In the genomic region with DNA sequence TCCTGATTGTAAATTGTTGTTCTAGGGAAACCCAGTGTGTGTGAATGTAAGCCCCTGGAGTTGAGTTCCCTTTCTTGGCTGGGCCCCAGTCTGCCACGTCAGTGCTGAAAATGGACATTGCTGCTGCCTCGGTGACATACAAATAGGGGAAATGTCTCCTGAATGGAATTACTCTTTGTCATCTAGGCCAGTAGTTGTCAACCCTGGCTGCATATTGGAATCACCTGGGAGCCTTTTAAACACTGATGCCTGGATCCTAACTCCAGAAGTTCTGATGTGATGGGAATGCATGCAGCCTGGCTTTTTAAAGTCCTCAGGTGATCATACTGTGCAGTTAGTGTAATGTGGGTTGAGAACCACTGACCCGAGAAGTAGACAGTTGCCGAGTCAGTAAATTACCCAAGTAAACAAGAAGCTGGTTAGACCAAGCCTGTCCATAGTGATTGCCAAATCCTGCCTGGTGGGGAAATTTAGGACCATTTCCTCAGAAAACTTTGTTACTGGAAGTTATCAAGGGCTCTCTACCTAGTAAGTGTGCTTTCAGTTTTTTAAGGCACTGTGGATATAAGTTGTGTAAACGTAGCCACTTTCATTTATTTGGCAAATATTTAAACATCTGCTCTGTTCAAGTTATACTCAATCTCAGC, we compare ENCODE assay signal across 11 cellular contexts. TPM values are rescaled to one million over a fixed set of nuclear protein-coding genes. Genes with fewer than 3 reads are reported as not detected.
DNase-seq lines count a peak whose midpoint lies in the region; ATAC-seq, FAIRE-seq and TF ChIP-seq lines count a peak whose summit lies in the region.
"Had no signal": no experiment of that assay in that cellular context is flagged by ENCODE, and none has a peak within 500 bp of the region (broad histone marks: within the 10 kb centered on the region; RNA-seq: fewer than 3 reads in every experiment).

No MANE protein-coding gene starts in this region.

- H3K27ac ChIP-seq in astrocyte (ENCODE audit: low read depth, low read length): peak overlapping the region; percentile 98
- H3K27ac ChIP-seq: vagina had no signal

- H3K79me2 ChIP-seq in astrocyte (ENCODE audit: insufficient read depth, low read length): no peaks in the 10 kb centered on the region

- no peaks in the 10 kb centered on the region for H3K36me3 Mint-ChIP-seq in astrocyte (ENCODE audit: low read depth, unreplicated experiment)
- H3K36me3 Mint-ChIP-seq in stimulated activated memory B cell treated with anti-CD40 and anti-IgM and Interleukin-4, amounts not matched to agents 10 μg/mL and 1 μg/mL and 100 μg/mL, for 72 hours: no peaks in the 10 kb centered on the region

- H3K36me3 ChIP-seq in astrocyte (ENCODE audit: insufficient read depth, low read length): no peaks in the 10 kb centered on the region
- H3K36me3 ChIP-seq: vagina had no signal

- no peak overlapping the region for H3K4me3 ChIP-seq in astrocyte (ENCODE audit: insufficient read depth, low read depth, low read length)
- H3K4me3 ChIP-seq: vagina had no signal

- peaks cover 37% of the 10 kb centered on the region for H3K4me1 Mint-ChIP-seq in astrocyte (ENCODE audit: low read depth, unreplicated experiment)
- peaks cover 11% of the 10 kb centered on the region for H3K4me1 Mint-ChIP-seq in stimulated activated memory B cell treated with anti-CD40 and anti-IgM and Interleukin-4, amounts not matched to agents 10 μg/mL and 1 μg/mL and 100 μg/mL, for 72 hours

- peak overlapping the region; percentile 69 for H3K4me2 ChIP-seq in astrocyte (ENCODE audit: low read length)

- peak; percentile 37 for ATAC-seq in stimulated activated memory B cell treated with anti-CD40 and anti-IgM and Interleukin-4, amounts not matched to agents 10 μg/mL and 1 μg/mL and 100 μg/mL, for 72 hours
- ATAC-seq in HG03439 (IDR thresholded peaks at IDR 0.05; ENCODE audit: unreplicated experiment): no peak
- ATAC-seq: effector memory CD8-positive, alpha-beta T cell had no signal

- no peak for TF ChIP-seq CTCF in astrocyte (IDR thresholded peaks at IDR 0.05; ENCODE audit: insufficient read depth, low read depth, low read length)

- H3K27ac Mint-ChIP-seq in astrocyte (ENCODE audit: unreplicated experiment): peak overlapping the region; percentile 91
- no peak overlapping the region for H3K27ac Mint-ChIP-seq in stimulated activated memory B cell treated with anti-CD40 and anti-IgM and Interleukin-4, amounts not matched to agents 10 μg/mL and 1 μg/mL and 100 μg/mL, for 72 hours
- H3K27ac Mint-ChIP-seq: effector memory CD8-positive, alpha-beta T cell had no signal

- peaks cover 26% of the 10 kb centered on the region for H3K4me1 ChIP-seq in astrocyte (ENCODE audit: insufficient read depth, low read length)
- H3K4me1 ChIP-seq: vagina had no signal

- H3K27me3 Mint-ChIP-seq in astrocyte (ENCODE audit: low read depth, unreplicated experiment): no peaks in the 10 kb centered on the region
- peaks cover 46% of the 10 kb centered on the region for H3K27me3 Mint-ChIP-seq in stimulated activated memory B cell treated with anti-CD40 and anti-IgM and Interleukin-4, amounts not matched to agents 10 μg/mL and 1 μg/mL and 100 μg/mL, for 72 hours

- DNase-seq in NOMO-1 treated with DMSO at 0.1 percent for 48 hours (lab: John Stamatoyannopoulos, UW; ENCODE audit: unreplicated experiment): peak; percentile 8
- DNase-seq in NOMO-1 treated with dmso at 0.1 percent for 144 hours (lab: John Stamatoyannopoulos, UW; ENCODE audit: unreplicated experiment): no peak
- peak; percentile 90 for DNase-seq in astrocyte (ENCODE audit: low read depth)
- peak; percentile 48 for DNase-seq in left kidney (ENCODE audit: low read depth, low spot score)
- no peak for DNase-seq in NCI-H526 treated with DMSO at 0.1 percent for 48 hours (lab: John Stamatoyannopoulos, UW)
- no peak for DNase-seq in nucleus accumbens (lab: John Stamatoyannopoulos, UW)
- DNase-seq: activated effector memory CD4-positive, alpha-beta T cell treated with Interleukin-2 at 50 U/mL for 16 hours; effector memory CD8-positive, alpha-beta T cell had no signal

- peak overlapping the region; percentile 9 for H3K4me3 Mint-ChIP-seq in astrocyte (ENCODE audit: unreplicated experiment)
- H3K4me3 Mint-ChIP-seq in stimulated activated memory B cell treated with anti-CD40 and anti-IgM and Interleukin-4, amounts not matched to agents 10 μg/mL and 1 μg/mL and 100 μg/mL, for 72 hours: no peak overlapping the region
- H3K4me3 Mint-ChIP-seq: effector memory CD8-positive, alpha-beta T cell had no signal

- no peaks in the 10 kb centered on the region for H3K9me3 ChIP-seq in astrocyte (ENCODE audit: insufficient read depth, low read depth, low read length)
- H3K9me3 ChIP-seq: vagina had no signal

- H2AFZ ChIP-seq in astrocyte (ENCODE audit: low read depth, low read length): no peak overlapping the region

- peaks cover 3% of the 10 kb centered on the region for H3K9me3 Mint-ChIP-seq in astrocyte (ENCODE audit: unreplicated experiment)
- H3K9me3 Mint-ChIP-seq in stimulated activated memory B cell treated with anti-CD40 and anti-IgM and Interleukin-4, amounts not matched to agents 10 μg/mL and 1 μg/mL and 100 μg/mL, for 72 hours: peaks cover 9% of the 10 kb centered on the region
- H3K9me3 Mint-ChIP-seq: effector memory CD8-positive, alpha-beta T cell had no signal

- peak; percentile 41 for FAIRE-seq in astrocyte (lab: Jason Lieb, UNC)

- no peaks in the 10 kb centered on the region for H3K27me3 ChIP-seq in astrocyte (ENCODE audit: insufficient read depth, low read length)
- H3K27me3 ChIP-seq: vagina had no signal

- H4K20me1 ChIP-seq in astrocyte (ENCODE audit: insufficient read depth, low read length): no peaks in the 10 kb centered on the region

- H3K9ac ChIP-seq in astrocyte (ENCODE audit: low read length): peak overlapping the region; percentile 81

RNA-seq across cellular contexts. Expression of a gene that starts 27.6 kb away (rescaled TPM):
- total RNA-seq in astrocyte: 6.9 and 7.5 TPM in 2 replicates

Comparison
In these comparisons a context has a peak if more than half of its experiments do, and no peak if none do; other contexts are left out.
1. DNase-seq: peak in NOMO-1 treated with DMSO at 0.1 percent for 48 hours (single experiment), astrocyte (single experiment) and left kidney (single experiment); none in NOMO-1 treated with dmso at 0.1 percent for 144 hours (single experiment), NCI-H526 treated with DMSO at 0.1 percent for 48 hours (single experiment) and nucleus accumbens (0 of 56).